ENCODE assay signal across 21 cellular contexts in the genomic region with DNA sequence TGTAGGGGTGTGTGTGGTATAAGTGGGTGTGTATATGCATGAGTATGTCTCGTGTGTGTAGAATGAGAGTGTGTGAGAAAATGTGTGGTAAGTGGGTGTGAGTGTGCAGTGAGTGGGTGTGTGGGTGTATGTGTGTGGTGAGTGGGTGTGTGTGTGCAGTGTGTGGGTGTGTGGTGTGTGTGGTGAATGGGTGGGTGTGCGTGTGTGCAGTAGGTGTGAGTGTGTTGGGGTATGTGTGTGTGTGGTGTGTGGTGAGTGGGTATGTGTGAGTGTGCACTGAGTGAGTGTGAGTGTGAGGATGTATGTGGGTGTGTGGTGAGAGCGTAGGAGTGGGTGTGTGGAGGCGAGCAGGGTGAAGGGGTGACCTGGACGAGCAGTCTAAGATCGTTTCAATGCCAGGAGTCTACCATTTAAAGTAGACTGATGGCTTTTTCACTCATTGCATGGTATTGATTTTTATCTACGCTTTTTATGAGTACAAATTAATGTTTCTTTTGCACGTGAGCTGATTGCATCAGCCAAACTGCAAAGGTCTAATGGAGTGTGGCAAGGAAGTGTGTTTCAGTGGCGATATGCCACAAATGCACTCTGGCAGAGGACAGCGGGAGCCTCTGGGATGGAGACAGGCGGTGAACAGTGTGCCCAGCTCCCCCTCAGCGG. TPM values are rescaled to one million over a fixed set of nuclear protein-coding genes. Genes with fewer than 3 reads are reported as not detected.
"Had no signal": no experiment of that assay in that cellular context is flagged by ENCODE, and none has a peak within 500 bp of the region (broad histone marks: within the 10 kb centered on the region; RNA-seq: fewer than 3 reads in every experiment).

No MANE protein-coding gene starts in this region.

- H3K27ac ChIP-seq: brain microvascular endothelial cell, coronary artery, foreskin keratinocyte, hepatocyte, sigmoid colon, tibial artery, uterus had no signal

- H3K79me2 ChIP-seq: hepatocyte had no signal

- H3K27me3 Mint-ChIP-seq: activated CD8-positive, alpha-beta T cell treated with anti-CD3 and anti-CD28 coated beads for 36 hours; activated T-cell treated with anti-CD3 and anti-CD28 coated beads, Interleukin-2, amount 50 U/mL, for 24 hours; central memory CD8-positive, alpha-beta T cell had no signal

- DNase-seq: activated CD4-positive, alpha-beta T cell treated with anti-CD3 and anti-CD28 coated beads, Interleukin-2, amount 10 ng/mL, durations not matched to agents 24 days and 14 days; activated CD8-positive, alpha-beta T cell treated with anti-CD3 and anti-CD28 coated beads for 36 hours; activated effector memory CD4-positive, alpha-beta T cell treated with Interleukin-2 at 50 U/mL for 16 hours; activated naive CD4-positive, alpha-beta T cell treated with anti-CD3 and anti-CD28 coated beads, Interleukin-2, amount 50 U/mL, for 16 hours; activated T-cell treated with anti-CD3 and anti-CD28 coated beads, Interleukin-2, amount 50 U/mL, for 24 hours; aorta; brain microvascular endothelial cell; foreskin keratinocyte; sigmoid colon; stimulated activated naive B cell treated with anti-CD40 and anti-IgM and Interleukin-4, amounts not matched to agents 10 μg/mL and 1 μg/mL and 100 μg/mL, for 72 hours; substantia nigra; tibial artery; uterus had no signal

- H3K4me3 ChIP-seq: coronary artery, hepatocyte, sigmoid colon, tibial artery, uterus had no signal

- H2AFZ ChIP-seq: hepatocyte had no signal

- H3K27ac Mint-ChIP-seq: activated CD4-positive, alpha-beta T cell treated with anti-CD3 and anti-CD28 coated beads, Interleukin-2, amount 10 ng/mL, durations not matched to agents 24 days and 14 days; activated CD8-positive, alpha-beta T cell treated with anti-CD3 and anti-CD28 coated beads for 36 hours; activated T-cell treated with anti-CD3 and anti-CD28 coated beads, Interleukin-2, amount 50 U/mL, for 24 hours; nephron; stimulated activated naive B cell treated with anti-CD40 and anti-IgM and Interleukin-4, amounts not matched to agents 10 μg/mL and 1 μg/mL and 100 μg/mL, for 72 hours; T-helper 2 cell treated with Interferon-gamma antibody and Interleukin-4, amounts not matched to agents 5 μg/mL and 100 μg/mL, for 36 hours had no signal

- H3K36me3 Mint-ChIP-seq: stimulated activated naive B cell treated with anti-CD40 and anti-IgM and Interleukin-4, amounts not matched to agents 10 μg/mL and 1 μg/mL and 100 μg/mL, for 72 hours had no signal

- H3K9me3 Mint-ChIP-seq: activated CD4-positive, alpha-beta T cell treated with anti-CD3 and anti-CD28 coated beads, Interleukin-2, amount 10 ng/mL, durations not matched to agents 24 days and 14 days; activated CD8-positive, alpha-beta T cell treated with anti-CD3 and anti-CD28 coated beads for 36 hours; activated T-cell treated with anti-CD3 and anti-CD28 coated beads, Interleukin-2, amount 50 U/mL, for 24 hours; central memory CD8-positive, alpha-beta T cell; nephron; stimulated activated naive B cell treated with anti-CD40 and anti-IgM and Interleukin-4, amounts not matched to agents 10 μg/mL and 1 μg/mL and 100 μg/mL, for 72 hours; T-helper 2 cell treated with Interferon-gamma antibody and Interleukin-4, amounts not matched to agents 5 μg/mL and 100 μg/mL, for 36 hours had no signal

- H3K9me3 ChIP-seq: sigmoid colon, tibial artery, uterus had no signal

- H3K4me3 Mint-ChIP-seq: activated CD4-positive, alpha-beta T cell treated with anti-CD3 and anti-CD28 coated beads, Interleukin-2, amount 10 ng/mL, durations not matched to agents 24 days and 14 days; activated CD8-positive, alpha-beta T cell treated with anti-CD3 and anti-CD28 coated beads for 36 hours; activated T-cell treated with anti-CD3 and anti-CD28 coated beads, Interleukin-2, amount 50 U/mL, for 24 hours; central memory CD8-positive, alpha-beta T cell; nephron; stimulated activated naive B cell treated with anti-CD40 and anti-IgM and Interleukin-4, amounts not matched to agents 10 μg/mL and 1 μg/mL and 100 μg/mL, for 72 hours; T-helper 2 cell treated with Interferon-gamma antibody and Interleukin-4, amounts not matched to agents 5 μg/mL and 100 μg/mL, for 36 hours had no signal

- ATAC-seq: activated CD8-positive, alpha-beta T cell treated with anti-CD3 and anti-CD28 coated beads for 36 hours; foreskin keratinocyte; stimulated activated naive B cell treated with anti-CD40 and anti-IgM and Interleukin-4, amounts not matched to agents 10 μg/mL and 1 μg/mL and 100 μg/mL, for 72 hours had no signal

- H3K36me3 ChIP-seq: brain microvascular endothelial cell, sigmoid colon, tibial artery, uterus had no signal

- H3K27me3 ChIP-seq: hepatocyte, sigmoid colon, uterus had no signal

- H3K4me1 ChIP-seq: foreskin keratinocyte, sigmoid colon, tibial artery, uterus had no signal

- H3K4me2 ChIP-seq: hepatocyte had no signal

- H3K4me1 Mint-ChIP-seq: activated CD4-positive, alpha-beta T cell treated with anti-CD3 and anti-CD28 coated beads, Interleukin-2, amount 10 ng/mL, durations not matched to agents 24 days and 14 days; central memory CD8-positive, alpha-beta T cell; stimulated activated naive B cell treated with anti-CD40 and anti-IgM and Interleukin-4, amounts not matched to agents 10 μg/mL and 1 μg/mL and 100 μg/mL, for 72 hours had no signal

RNA-seq across cellular contexts. Expression of gene CPN2, which starts 1.6 kb away (rescaled TPM):
- total RNA-seq: activated CD4-positive, alpha-beta T cell treated with anti-CD3 and anti-CD28 coated beads, Interleukin-2, amount 10 ng/mL, durations not matched to agents 24 days and 14 days; activated CD8-positive, alpha-beta T cell treated with anti-CD3 and anti-CD28 coated beads for 36 hours; aorta; epithelial cell of proximal tubule; fibroblast of lung; foreskin keratinocyte; sigmoid colon had no signal
- polyA plus RNA-seq: aorta, fibroblast of lung, foreskin keratinocyte had no signal

RNA-seq across cellular contexts. Expression of gene LRRC15, which starts 16.8 kb away (rescaled TPM):
- total RNA-seq: activated CD4-positive, alpha-beta T cell treated with anti-CD3 and anti-CD28 coated beads, Interleukin-2, amount 10 ng/mL, durations not matched to agents 24 days and 14 days; activated CD8-positive, alpha-beta T cell treated with anti-CD3 and anti-CD28 coated beads for 36 hours; epithelial cell of proximal tubule; foreskin keratinocyte; hepatocyte had no signal
- polyA plus RNA-seq: aorta, foreskin keratinocyte, hepatocyte had no signal

RNA-seq across cellular contexts. Expression of gene GP5, which starts 46.3 kb away (rescaled TPM):
- total RNA-seq: epithelial cell of proximal tubule, foreskin keratinocyte, mesenteric fat pad had no signal
- polyA plus RNA-seq: foreskin keratinocyte, hepatocyte had no signal
